ENCODE assay signal across 8 cellular contexts in the genomic region with DNA sequence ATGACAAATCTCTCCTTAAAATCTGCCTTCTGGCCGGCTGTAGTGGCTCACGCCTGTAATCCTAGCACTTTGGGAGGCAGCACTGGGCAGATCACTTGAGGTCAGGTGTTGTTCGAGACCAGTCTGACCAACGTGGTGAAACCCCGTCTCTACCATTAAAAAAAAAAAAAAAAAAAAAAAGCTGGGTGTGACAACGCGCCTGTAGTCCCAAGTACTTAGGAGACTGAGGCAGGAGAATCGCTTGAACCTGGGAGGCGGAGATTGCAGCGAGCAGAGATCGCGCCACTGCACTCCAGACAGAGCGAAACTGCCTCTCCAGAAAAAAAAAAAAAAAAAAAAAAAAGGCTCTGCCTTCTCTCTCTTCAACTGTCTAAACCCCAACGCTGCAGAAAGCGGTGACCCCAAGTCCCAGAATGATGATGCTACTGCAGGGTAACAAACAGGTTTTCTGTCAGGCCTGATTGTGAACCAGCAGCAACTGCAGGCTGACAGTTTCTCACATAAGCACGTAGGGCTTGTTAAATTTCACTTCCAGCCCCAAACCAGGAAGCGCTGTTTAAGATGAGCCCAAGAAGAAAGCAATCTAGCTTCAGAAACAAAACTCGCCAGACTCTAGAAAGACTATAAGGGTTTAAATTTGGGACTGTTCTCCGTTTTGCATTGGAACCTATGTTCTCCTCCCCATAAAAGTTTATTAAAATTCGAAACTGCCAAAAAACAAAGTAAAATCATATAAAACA. TPM values are rescaled to one million over a fixed set of nuclear protein-coding genes. Genes with fewer than 3 reads are reported as not detected.
A peak's percentile ranks its signal among the peaks of the same experiment; 100 is the strongest.
DNase-seq lines count a peak whose midpoint lies in the region; ATAC-seq and TF ChIP-seq lines count a peak whose summit lies in the region.

No MANE protein-coding gene starts in this region.

- no peaks in the 10 kb centered on the region for H3K9me3 Mint-ChIP-seq in T-cell

- CTCF ChIA-PET in T-cell (lab: Charles Lee): interaction anchor here (0.5 to 1.4 kb wide), 13 partner anchors 10 to 484 kb away, joined by 3 to 9 read pairs (median 3); no protein-coding TSS in a partner anchor

- peaks cover 0 to 2% of the 10 kb centered on the region in 2 donors for H3K27me3 Mint-ChIP-seq in T-cell

- H3K4me3 ChIP-seq in cardiac fibroblast (replicated peaks in 1 of 2; ENCODE audit: low read depth in 2 of 2, low read length in 2 of 2): peak overlapping the region; percentile 90 to 95

- TF ChIP-seq CTCF in cardiac fibroblast (IDR thresholded peaks at IDR 0.05; ENCODE audit: low read depth, low read length): no peak

- DNase-seq in activated gamma-delta T cell treated with Interleukin-2 at 50 U/mL for 16 hours (peak; percentile 30), activated gamma-delta T cell (lab: John Stamatoyannopoulos, UW) (no peak), T-cell (peak; percentile 5 to 60 (median 37)), cardiac fibroblast (ENCODE audit: low read depth in 2 of 2) (peak; percentile 56 to 63), kidney tubule cell (ENCODE audit: low spot score) (peak; percentile 66)
- peak; percentile 32 for DNase-seq in stimulated activated CD4-positive, alpha-beta T cell treated with anti-CD3 and anti-CD28 coated beads, Interleukin-4, amount 100 ng/mL, for 24 hours

- no peaks in the 10 kb centered on the region for H3K36me3 Mint-ChIP-seq in T-cell

- H3K4me1 Mint-ChIP-seq in T-cell: peaks cover 44 to 68% (median 55%) of the 10 kb centered on the region in 3 donors

- POLR2A ChIA-PET in T-cell (lab: Charles Lee): interaction anchor here (0.6 to 3.5 kb wide), 10 partner anchors 9 to 1104 kb away, joined by 3 to 39 read pairs (median 5); no protein-coding TSS in a partner anchor

- ATAC-seq in HG03159 (IDR thresholded peaks at IDR 0.05; ENCODE audit: unreplicated experiment) (peak; percentile 29), T-cell (replicated peaks in 1 of 4) (peak; percentile 17 to 33 (median 26)), GM19455 (IDR thresholded peaks at IDR 0.05; ENCODE audit: unreplicated experiment) (no peak)

- H3K4me3 Mint-ChIP-seq in T-cell: peak overlapping the region; percentile 97 to 98 (median 98)

- H3K27ac Mint-ChIP-seq in T-cell: peak overlapping the region; percentile 96 to 99

RNA-seq across cellular contexts. Expression of gene CAST, which starts 0.9 kb away (rescaled TPM):
- 100 to 1,000 TPM; 166 to 238 (median 191) TPM for total RNA-seq in T-cell
